ENCODE assay signal across 9 cellular contexts in genomic region chr13:50152655-50153309, GRCh38.
DNase-seq lines count a peak whose midpoint lies in the region; ATAC-seq, FAIRE-seq and TF ChIP-seq lines count a peak whose summit lies in the region.
"Had no signal": no experiment of that assay in that cellular context is flagged by ENCODE, and none has a peak within 500 bp of the region (broad histone marks: within the 10 kb centered on the region; RNA-seq: fewer than 3 reads in every experiment).

No MANE protein-coding gene starts in this region.

- no peaks in the 10 kb centered on the region for H3K9me3 Mint-ChIP-seq in activated naive CD8-positive, alpha-beta T cell treated with anti-CD3 and anti-CD28 coated beads, Interleukin-2, amount 10 ng/mL, durations not matched to agents 7 days and 5 days

- intact Hi-C loops in gastrocnemius medialis (cut with DNase I; ENCODE audit: low total_unique reads) = no loop called here

- H3K27ac ChIP-seq in gastrocnemius medialis = no peak overlapping the region
- H3K27ac ChIP-seq: 22Rv1 had no signal

- no peaks in the 10 kb centered on the region for H3K27me3 ChIP-seq in gastrocnemius medialis

- H3K4me3 Mint-ChIP-seq in activated naive CD8-positive, alpha-beta T cell treated with anti-CD3 and anti-CD28 coated beads, Interleukin-2, amount 10 ng/mL, durations not matched to agents 7 days and 5 days = peak overlapping the region; percentile 67

- TF ChIP-seq CTCF in gastrocnemius medialis (IDR thresholded peaks at IDR 0.05 in 4 of 5, conservative IDR thresholded peaks at IDR 0.05 in 1 of 5) = no peak
- TF ChIP-seq CTCF in GM10266 (IDR thresholded peaks at IDR 0.05; ENCODE audit: control insufficient read depth, insufficient read depth, low read depth, missing control alignments) = no peak

- H3K36me3 Mint-ChIP-seq in activated naive CD8-positive, alpha-beta T cell treated with anti-CD3 and anti-CD28 coated beads, Interleukin-2, amount 10 ng/mL, durations not matched to agents 7 days and 5 days = no peaks in the 10 kb centered on the region

- in situ Hi-C loops in gastrocnemius medialis (cut with MboI; ENCODE audit: low sequenced_read_pairs in 4 of 4) = no loop called here

- peaks cover 9% of the 10 kb centered on the region for H3K27me3 Mint-ChIP-seq in activated naive CD8-positive, alpha-beta T cell treated with anti-CD3 and anti-CD28 coated beads, Interleukin-2, amount 10 ng/mL, durations not matched to agents 7 days and 5 days

- peak overlapping the region; percentile 13 for H3K27ac Mint-ChIP-seq in activated naive CD8-positive, alpha-beta T cell treated with anti-CD3 and anti-CD28 coated beads, Interleukin-2, amount 10 ng/mL, durations not matched to agents 7 days and 5 days

- H3K36me3 ChIP-seq in gastrocnemius medialis = no peaks in the 10 kb centered on the region

- POLR2A ChIA-PET in activated naive CD8-positive, alpha-beta T cell treated with anti-CD3 and anti-CD28 coated beads, Interleukin-2, amount 10 ng/mL, durations not matched to agents 7 days and 5 days (lab: Charles Lee) = no interaction called here

- no peak for FAIRE-seq in urothelium cell line (lab: Jason Lieb, UNC)

- H3K4me1 ChIP-seq in gastrocnemius medialis = peaks cover 0 to 8% of the 10 kb centered on the region in 2 donors

- ATAC-seq in HG03066 (IDR thresholded peaks at IDR 0.05; ENCODE audit: low read depth, unreplicated experiment) = peak; percentile 56
- no peak for ATAC-seq in activated naive CD8-positive, alpha-beta T cell treated with anti-CD3 and anti-CD28 coated beads, Interleukin-2, amount 10 ng/mL, durations not matched to agents 7 days and 5 days (ENCODE audit: low read depth)
- ATAC-seq in gastrocnemius medialis = peak in 1 of 2 donors; percentile 49

- H3K9me3 ChIP-seq in gastrocnemius medialis = no peaks in the 10 kb centered on the region

- H3K4me3 ChIP-seq in gastrocnemius medialis = peak overlapping the region in 3 of 4 donors; percentile 1 to 46 (median 22)

- H3K4me1 Mint-ChIP-seq in activated naive CD8-positive, alpha-beta T cell treated with anti-CD3 and anti-CD28 coated beads, Interleukin-2, amount 10 ng/mL, durations not matched to agents 7 days and 5 days = peaks cover 7% of the 10 kb centered on the region

- DNase-seq in NCI-H2196 (lab: John Stamatoyannopoulos, UW; ENCODE audit: unreplicated experiment) (peak; percentile 4), NCI-H2196 treated with DMSO at 0.1 percent for 48 hours (lab: John Stamatoyannopoulos, UW; ENCODE audit: unreplicated experiment) (no peak), gastrocnemius medialis (no peak), GM10266 (ENCODE audit: extremely low spot score) (no peak), NCI-H1092 (lab: John Stamatoyannopoulos, UW) (no peak), urothelium cell line (ENCODE audit: low spot score) (no peak)
- DNase-seq in activated naive CD8-positive, alpha-beta T cell treated with anti-CD3 and anti-CD28 coated beads, Interleukin-2, amount 10 ng/mL, durations not matched to agents 7 days and 5 days = no peak

- no peak for TF ChIP-seq POLR2A in gastrocnemius medialis (IDR thresholded peaks at IDR 0.05)
